8 cellular contexts compared by ENCODE assay signal in the genomic region with DNA sequence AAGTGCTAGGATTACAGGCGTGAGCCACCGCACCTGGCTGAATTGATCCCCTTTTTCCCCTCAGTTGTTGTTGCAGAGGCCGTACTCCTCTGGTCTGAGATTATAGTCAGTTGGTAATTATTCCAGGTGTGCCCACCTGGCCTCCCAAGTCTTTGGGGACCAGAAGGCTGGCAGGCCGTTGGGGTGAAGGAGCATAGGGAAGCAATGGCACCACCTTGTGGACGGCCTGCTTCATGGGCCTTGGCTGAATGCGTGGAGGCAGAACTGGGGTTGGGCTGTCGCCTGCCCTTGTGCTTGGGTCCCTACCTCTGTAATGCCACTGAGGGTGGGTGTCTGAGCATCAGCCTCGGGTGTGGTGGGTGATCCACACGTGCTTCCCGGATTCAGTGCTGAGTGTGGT.
DNase-seq lines count a peak whose midpoint lies in the region; ATAC-seq and TF ChIP-seq lines count a peak whose summit lies in the region.

No MANE protein-coding gene starts in this region.

- no peaks in the 10 kb centered on the region for H3K27me3 ChIP-seq in esophagus muscularis mucosa
- no peaks in the 10 kb centered on the region for H3K27me3 ChIP-seq in testis

- no peaks in the 10 kb centered on the region for H3K9me3 ChIP-seq in esophagus muscularis mucosa
- no peaks in the 10 kb centered on the region for H3K9me3 ChIP-seq in testis

- peaks cover 64% of the 10 kb centered on the region for H3K4me1 Mint-ChIP-seq in neural crest cell

- 75% methylated on average over 4 of the region's 10 CpGs for WGBS in esophagus muscularis mucosa
- WGBS in testis, 2 donors: 69 to 71% methylated on average over 6 to 10 of the region's 10 CpGs

- H3K36me3 ChIP-seq in esophagus muscularis mucosa (peaks cover 0 to 6% (median 2%) of the 10 kb centered on the region in 4 donors), testis (ENCODE audit: low read depth, missing control alignments) (no peaks in the 10 kb centered on the region)

- H3K4me1 ChIP-seq in esophagus muscularis mucosa (peaks cover 45 to 63% (median 54%) of the 10 kb centered on the region in 4 donors), testis (peaks cover 22% of the 10 kb centered on the region)

- no peak for TF ChIP-seq EP300 in esophagus muscularis mucosa (IDR thresholded peaks at IDR 0.05)

- H3K4me3 Mint-ChIP-seq in neural crest cell: peak overlapping the region; percentile 61

- no peaks in the 10 kb centered on the region for H3K9me3 Mint-ChIP-seq in neural crest cell

- no peak overlapping the region for H3K27ac Mint-ChIP-seq in neural crest cell (ENCODE audit: unreplicated experiment)

- DNase-seq in DMS53 treated with DMSO at 0.1 percent for 48 hours (lab: John Stamatoyannopoulos, UW; ENCODE audit: unreplicated experiment): peak; percentile 32
- DNase-seq in HFF-Myc (ENCODE audit: extremely low read depth, low read depth): no peak
- DNase-seq in NOMO-1 (lab: John Stamatoyannopoulos, UW; ENCODE audit: unreplicated experiment in 2 of 2): peak; percentile 40 to 50
- peak; percentile 81 for DNase-seq in activated CD8-positive, alpha-beta memory T cell treated with anti-CD3 and anti-CD28 coated beads, Interleukin-2, amount 50 U/mL, for 48 hours
- DNase-seq in esophagus muscularis mucosa (ENCODE audit: extremely low spot score): no peak
- DNase-seq in neural crest cell (ENCODE audit: low read depth, low spot score): peak; percentile 53
- DNase-seq in testis: peak; percentile 72

- H3K36me3 Mint-ChIP-seq in neural crest cell (ENCODE audit: low read depth): no peaks in the 10 kb centered on the region

- intact Hi-C loops in esophagus muscularis mucosa (cut with DNase I) (loop anchor here (2.0 kb wide), 1 partner anchor 210 kb away; a partner anchor contains a TSS), testis (cut with DNase I; ENCODE audit: low total_unique reads) (loop anchor here (10.0 kb wide), 1 partner anchor 212 kb away; a partner anchor contains a TSS)

- TF ChIP-seq POLR2A in esophagus muscularis mucosa (IDR thresholded peaks at IDR 0.05; ENCODE audit: low read depth): no peak
- no peak for TF ChIP-seq POLR2A in testis (IDR thresholded peaks at IDR 0.05)

- H3K4me3 ChIP-seq in HFF-Myc (replicated peaks; ENCODE audit: low read depth, low read length) (no peak overlapping the region), esophagus muscularis mucosa (no peak overlapping the region), testis (no peak overlapping the region)

- H3K27ac ChIP-seq in esophagus muscularis mucosa (replicated peaks in 1 of 4) (peak overlapping the region in 2 of 4 donors; percentile 17 to 78), testis (no peak overlapping the region)

- H3K27me3 Mint-ChIP-seq in neural crest cell (ENCODE audit: low read depth): no peaks in the 10 kb centered on the region

- ATAC-seq in HG02840 (IDR thresholded peaks at IDR 0.05; ENCODE audit: low FRiP score, unreplicated experiment): no peak

- TF ChIP-seq CTCF in HFF-Myc (IDR thresholded peaks at IDR 0.05; ENCODE audit: low read depth, low read length, missing control alignments): peak; percentile 82
- TF ChIP-seq CTCF in esophagus muscularis mucosa (IDR thresholded peaks at IDR 0.05): peak; percentile 69 to 75 (median 74)
- peak; percentile 73 for TF ChIP-seq CTCF in neural crest cell (conservative IDR thresholded peaks at IDR 0.05)
- peak; percentile 47 to 61 (median 57) for TF ChIP-seq CTCF in testis (IDR thresholded peaks at IDR 0.05)

Comparison
In these comparisons a context has a peak if more than half of its experiments do, and no peak if none do; other contexts are left out.
1. DNase-seq: peak in DMS53 treated with DMSO at 0.1 percent for 48 hours (single experiment), NOMO-1 (2 of 2), activated CD8-positive, alpha-beta memory T cell treated with anti-CD3 and anti-CD28 coated beads, Interleukin-2, amount 50 U/mL, for 48 hours (single experiment), neural crest cell (single experiment) and testis (single experiment); none in HFF-Myc (single experiment) and esophagus muscularis mucosa (single experiment).
2. Peak in every context shown above with its lines, with median percentiles within 50 percentile points of each other: CTCF ChIP-seq.